ENCODE assay signal across 8 cellular contexts in genomic region chr19:36114763-36115452, GRCh38. TPM values are rescaled to one million over a fixed set of nuclear protein-coding genes. Genes with fewer than 3 reads are reported as not detected.
DNase-seq lines count a peak whose midpoint lies in the region; ATAC-seq and TF ChIP-seq lines count a peak whose summit lies in the region.

POLR2I (minus strand) TSS chr19:36114875; CDS start chr19:36114856, 19 bp downstream.

- 0% methylated on average over 47 to 59 of the region's 59 CpGs for WGBS in spleen, 5 donors

- H3K4me1 ChIP-seq in spleen: peaks cover 15 to 57% (median 35%) of the 10 kb centered on the region in 6 donors

- H3K9me3 ChIP-seq in spleen: no peaks in the 10 kb centered on the region

- ATAC-seq in GM19023 (IDR thresholded peaks at IDR 0.05; ENCODE audit: unreplicated experiment) (peak; percentile 84), HG03280 (IDR thresholded peaks at IDR 0.05; ENCODE audit: unreplicated experiment) (peak; percentile 82)

- H3K36me3 Mint-ChIP-seq in immature natural killer cell: peaks cover 4 to 10% (median 8%) of the 10 kb centered on the region in 3 donors

- H3K27ac Mint-ChIP-seq in immature natural killer cell: peak within 1 kb of the TSS; percentile 92 to 99 (median 98)

- peak in 2 of 11 experiments; percentile 23 to 33 for TF ChIP-seq CTCF in spleen (IDR thresholded peaks at IDR 0.05 in 8 of 11, conservative IDR thresholded peaks at IDR 0.05 in 3 of 11)

- no peaks in the 10 kb centered on the region for H3K27me3 ChIP-seq in spleen (replicated peaks in 1 of 7)

- peaks cover 46 to 49% of the 10 kb centered on the region in 2 donors for H3K4me1 Mint-ChIP-seq in immature natural killer cell

- peaks cover 11 to 20% (median 16%) of the 10 kb centered on the region in 3 donors for H3K27me3 Mint-ChIP-seq in immature natural killer cell (ENCODE audit: low read depth in 3 of 3)

- intact Hi-C loops in spleen (cut with DNase I; ENCODE audit: low total_unique reads): loop anchor here (10.0 kb wide), 1 partner anchor 60 kb away; the partner anchor contains the start of genes THAP8 and WDR62

- H3K4me3 Mint-ChIP-seq in immature natural killer cell: peak within 1 kb of the TSS; percentile 83 to 95 (median 90)

- peak within 1 kb of the TSS; percentile 64 to 96 (median 92) for H3K27ac ChIP-seq in spleen

- H3K36me3 ChIP-seq in spleen: peaks cover 0 to 71% (median 41%) of the 10 kb centered on the region in 6 donors

- TF ChIP-seq POLR2A in spleen (IDR thresholded peaks at IDR 0.05): peak in 1 of 3 donors; percentile 47

- DNase-seq in AG08396 (ENCODE audit: low spot score) (peak; percentile 99), NCI-H345 treated with DMSO at 0.1 percent for 48 hours (lab: John Stamatoyannopoulos, UW; ENCODE audit: unreplicated experiment) (peak; percentile 100), immature natural killer cell (peak; percentile 99 to 100 (median 100)), spleen (peak; percentile 99)
- peak; percentile 94 to 98 (median 97) for DNase-seq in activated CD4-positive, CD25-positive, alpha-beta regulatory T cell (lab: John Stamatoyannopoulos, UW)
- peak; percentile 100 for DNase-seq in central memory CD4-positive, alpha-beta T cell

- H3K9me3 Mint-ChIP-seq in immature natural killer cell: peaks cover 0 to 4% (median 0%) of the 10 kb centered on the region in 6 donors

- H3K4me3 ChIP-seq in spleen: peak within 1 kb of the TSS; percentile 55 to 96 (median 80)

RNA-seq across cellular contexts. Expression of gene POLR2I, which starts in this region (rescaled TPM):
- polyA plus RNA-seq in immature natural killer cell: 100 to 1,000 TPM; 102 to 136 (median 127) TPM
- 10 to 100 TPM; 23.1 to 42.3 (median 36.6) TPM for total RNA-seq in spleen
- polyA plus RNA-seq in spleen: 10 to 100 TPM; 46.2 to 60.3 (median 52.4) TPM

Comparison
In these comparisons a context has a peak if more than half of its experiments do, and no peak if none do; other contexts are left out.
1. Peak in every context shown above with its lines: DNase-seq, ATAC-seq, H3K4me3 ChIP-seq and H3K27ac ChIP-seq.